22 cellular contexts compared by ENCODE assay signal in genomic region chr6:37835923-37836322, GRCh38.
"Had no signal": no experiment of that assay in that cellular context is flagged by ENCODE, and none has a peak within 500 bp of the region (broad histone marks: within the 10 kb centered on the region; RNA-seq: fewer than 3 reads in every experiment).

No MANE protein-coding gene starts in this region.

- H3K4me3 ChIP-seq: cardiac muscle cell, esophagus muscularis mucosa, gastroesophageal sphincter, heart left ventricle, left lung, spleen, tibial nerve, uterus had no signal

- H3K4me1 ChIP-seq: uterus had no signal

- H3K9me3 ChIP-seq: esophagus muscularis mucosa, gastroesophageal sphincter, uterus had no signal

- H3K27ac Mint-ChIP-seq: activated naive CD4-positive, alpha-beta T cell treated with anti-CD3 and anti-CD28 coated beads, Interleukin-2, amount 50 U/mL, for 24 hours; dendritic cell treated with granulocyte-macrophage colony-stimulating factor and Interleukin-4, amounts not matched to agents 40 ng/mL and 50 ng/mL, for 4 days; nephron progenitor cell had no signal

- H3K27ac ChIP-seq: cardiac muscle cell, esophagus muscularis mucosa, gastroesophageal sphincter, heart left ventricle, left lung, spleen, tibial nerve, uterus, VCaP had no signal

- H3K4me3 Mint-ChIP-seq: activated naive CD4-positive, alpha-beta T cell treated with anti-CD3 and anti-CD28 coated beads, Interleukin-2, amount 50 U/mL, for 24 hours; dendritic cell treated with granulocyte-macrophage colony-stimulating factor and Interleukin-4, amounts not matched to agents 40 ng/mL and 50 ng/mL, for 4 days; nephron progenitor cell had no signal

- H3K27me3 Mint-ChIP-seq: activated naive CD4-positive, alpha-beta T cell treated with anti-CD3 and anti-CD28 coated beads, Interleukin-2, amount 50 U/mL, for 24 hours; dendritic cell treated with granulocyte-macrophage colony-stimulating factor and Interleukin-4, amounts not matched to agents 40 ng/mL and 50 ng/mL, for 4 days had no signal

- ATAC-seq: gastroesophageal sphincter, heart left ventricle, left lung had no signal

- DNase-seq: activated CD4-positive, alpha-beta T cell treated with anti-CD3 and anti-CD28 coated beads for 4 hours; activated effector memory CD4-positive, alpha-beta T cell treated with anti-CD3 and anti-CD28 coated beads, Interleukin-2, amount 50 U/mL, for 16 hours; amygdala; effector memory CD4-positive, alpha-beta T cell; heart left ventricle; left lung; nephron progenitor cell; occipital lobe; posterior cingulate gyrus; spleen; stimulated activated CD4-positive, alpha-beta T cell treated with anti-CD3 and anti-CD28 coated beads, Interleukin-4, amount 100 ng/mL, for 4 hours; stimulated activated naive CD4-positive, alpha-beta T cell; SW 1271; T-helper 2 cell; uterus had no signal

- H3K36me3 ChIP-seq: cardiac muscle cell, esophagus muscularis mucosa, gastroesophageal sphincter, uterus had no signal
